1 cellular context compared by ENCODE assay signal in the genomic region with DNA sequence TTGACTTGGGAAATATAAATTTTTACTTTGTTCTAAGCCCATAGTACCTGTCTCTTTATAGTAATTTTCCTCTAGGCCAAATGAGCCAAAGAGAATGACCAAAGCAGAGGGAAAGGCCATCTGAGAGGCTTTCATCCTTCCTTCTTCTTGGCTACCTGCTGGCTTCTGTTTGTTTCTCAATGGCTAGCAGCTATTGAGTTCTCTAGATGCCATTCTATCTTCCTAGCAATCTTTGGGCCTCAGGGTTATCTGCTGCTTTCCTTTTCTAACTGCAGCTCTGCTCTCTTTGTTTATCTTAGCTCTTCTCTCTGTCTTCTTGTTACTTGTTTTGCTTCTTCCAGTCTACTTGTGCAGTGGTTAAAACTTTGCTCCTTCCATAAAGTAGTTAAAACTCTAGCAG.
TF ChIP-seq lines count a peak whose summit lies in the region.

No MANE protein-coding gene starts in this region.

TF ChIP-seq in H1, 55 proteins besides CTCF, POLR2A, EP300 and RAD21:
- TF ChIP-seq TCF12 (IDR thresholded peaks at IDR 0.05; ENCODE audit: low read depth, low read length): no peak
- TF ChIP-seq NANOG (IDR thresholded peaks at IDR 0.05; ENCODE audit: insufficient read depth, low read depth, low read length, poor library complexity, severe bottlenecking): peak; percentile 49
- TF ChIP-seq SUZ12 (IDR thresholded peaks at IDR 0.05; ENCODE audit: low read length): no peak
- no peak for TF ChIP-seq RNF2 (IDR thresholded peaks at IDR 0.05; ENCODE audit: borderline replicate concordance, low read depth, low read length, missing control alignments, poor library complexity, severe bottlenecking)
